In genomic region chr2:126645211-126645618, GRCh38 we compare ENCODE assay signal across 1 cellular context.
TF ChIP-seq lines count a peak whose summit lies in the region.

No MANE protein-coding gene starts in this region.

TF ChIP-seq in K562, 482 proteins besides CTCF, POLR2A, EP300 and RAD21 (continued from another document and continues in another):
- TF ChIP-seq HMBOX1 (IDR thresholded peaks at IDR 0.05), result peak; percentile 80; the same call in 1 of the 2 replicates
- peak in 1 of 2 experiments; percentile 41; a peak in 1 of 4 replicates for TF ChIP-seq SRF (CRISPR knock-in tag; IDR thresholded peaks at IDR 0.05)
- TF ChIP-seq EZH2 (IDR thresholded peaks at IDR 0.05; ENCODE audit: borderline replicate concordance, low read depth, low read length), result no peak
- TF ChIP-seq BRCA1 (IDR thresholded peaks at IDR 0.05), result no peak
- no peak for TF ChIP-seq BRCA1 (CRISPR knock-in tag; IDR thresholded peaks at IDR 0.05)
- no peak for TF ChIP-seq ZNF324 (CRISPR knock-in tag; IDR thresholded peaks at IDR 0.05)
- peak; percentile 56; the same call in 1 of the 2 replicates for TF ChIP-seq PHB2 (IDR thresholded peaks at IDR 0.05; ENCODE audit: low read depth)
- no peak for TF ChIP-seq CHD2 (IDR thresholded peaks at IDR 0.05; ENCODE audit: low read depth, low read length)
- no peak for TF ChIP-seq CBX8 (IDR thresholded peaks at IDR 0.05; ENCODE audit: borderline replicate concordance, extremely low read depth, low read depth, low read length, poor library complexity, severe bottlenecking)
- TF ChIP-seq MLLT1 (IDR thresholded peaks at IDR 0.05), result peak in 1 of 2 experiments; percentile 12; a peak in 1 of 4 replicates
- TF ChIP-seq ZNF639 (CRISPR knock-in tag; conservative IDR thresholded peaks at IDR 0.05 in 1 of 2, IDR thresholded peaks at IDR 0.05 in 1 of 2), result peak in 1 of 2 experiments; percentile 68; a peak in 2 of 4 replicates
- peak; percentile 76; the same call in 1 of the 2 replicates for TF ChIP-seq MTA3 (IDR thresholded peaks at IDR 0.05; ENCODE audit: borderline replicate concordance)
- TF ChIP-seq CXXC5 (CRISPR knock-in tag; IDR thresholded peaks at IDR 0.05), result peak; percentile 54; the same call in 1 of the 2 replicates
- no peak for TF ChIP-seq ZSCAN32 (CRISPR knock-in tag; IDR thresholded peaks at IDR 0.05)
- TF ChIP-seq GATAD2A (IDR thresholded peaks at IDR 0.05), result no peak
- no peak for TF ChIP-seq MYBL2 (IDR thresholded peaks at IDR 0.05; ENCODE audit: low read depth)
- TF ChIP-seq MYBL2 (CRISPR knock-in tag; IDR thresholded peaks at IDR 0.05; ENCODE audit: borderline replicate concordance), result no peak
- TF ChIP-seq GTF2A2 (tag; IDR thresholded peaks at IDR 0.05), result no peak
- peak; percentile 82 for TF ChIP-seq HDAC2 (IDR thresholded peaks at IDR 0.05)
- no peak for TF ChIP-seq PREB (CRISPR knock-in tag; IDR thresholded peaks at IDR 0.05)
- no peak for TF ChIP-seq GABPB1 (CRISPR knock-in tag; IDR thresholded peaks at IDR 0.05)
- no peak for TF ChIP-seq ETS2 (tag; IDR thresholded peaks at IDR 0.05; ENCODE audit: borderline replicate concordance, poor library complexity, severe bottlenecking)
- no peak for TF ChIP-seq PHB (CRISPR knock-in tag; IDR thresholded peaks at IDR 0.05)
- 0 out of 2 replicates have a peak, but pooled peaks have one; percentile 5 for TF ChIP-seq JUN (IDR thresholded peaks at IDR 0.05; ENCODE audit: borderline replicate concordance, low read depth, low read length)
- no peak for TF ChIP-seq JUN (CRISPR knock-in tag; IDR thresholded peaks at IDR 0.05; ENCODE audit: borderline replicate concordance)
- peak; percentile 92 for TF ChIP-seq CTBP1 (IDR thresholded peaks at IDR 0.05; ENCODE audit: borderline replicate concordance)
- TF ChIP-seq MAZ (CRISPR knock-in tag; conservative IDR thresholded peaks at IDR 0.05 in 1 of 2, IDR thresholded peaks at IDR 0.05 in 1 of 2), result peak in 1 of 2 experiments; percentile 60; a peak in 3 of 4 replicates
- no peak for TF ChIP-seq DEAF1 (CRISPR knock-in tag; IDR thresholded peaks at IDR 0.05)
- peak in 1 of 2 experiments; percentile 51; a peak in 2 of 4 replicates for TF ChIP-seq HDAC1 (IDR thresholded peaks at IDR 0.05)
- no peak for TF ChIP-seq SRSF9 (IDR thresholded peaks at IDR 0.05; ENCODE audit: borderline replicate concordance, low read depth, low read length)
- no peak for TF ChIP-seq NONO (IDR thresholded peaks at IDR 0.05; ENCODE audit: low read depth in 2 of 2, low read length in 1 of 2)
- TF ChIP-seq ID3 (CRISPR knock-in tag; IDR thresholded peaks at IDR 0.05), result no peak
- no peak for TF ChIP-seq ID3 (tag; IDR thresholded peaks at IDR 0.05)
- TF ChIP-seq PHF8 (IDR thresholded peaks at IDR 0.05; ENCODE audit: borderline replicate concordance, low read length), result no peak
- TF ChIP-seq ZFP1 (CRISPR knock-in tag; IDR thresholded peaks at IDR 0.05), result no peak
- no peak for TF ChIP-seq SMC3 (conservative IDR thresholded peaks at IDR 0.05; ENCODE audit: insufficient read depth, low read depth, low read length)
- no peak for TF ChIP-seq KLF1 (tag; IDR thresholded peaks at IDR 0.05)
- no peak for TF ChIP-seq GABPB2 (CRISPR knock-in tag; conservative IDR thresholded peaks at IDR 0.05)
- no peak for TF ChIP-seq JUNB (CRISPR knock-in tag; conservative IDR thresholded peaks at IDR 0.05)
- TF ChIP-seq ZEB2 (IDR thresholded peaks at IDR 0.05), result peak; percentile 69
- TF ChIP-seq SPI1 (IDR thresholded peaks at IDR 0.05; ENCODE audit: borderline replicate concordance, low read depth, low read length), result no peak
- no peak for TF ChIP-seq SREBF2 (CRISPR knock-in tag; IDR thresholded peaks at IDR 0.05)
- TF ChIP-seq CREB5 (CRISPR knock-in tag; IDR thresholded peaks at IDR 0.05), result no peak
- no peak for TF ChIP-seq MCM5 (IDR thresholded peaks at IDR 0.05; ENCODE audit: low read depth)
- TF ChIP-seq ZNF668 (CRISPR knock-in tag; IDR thresholded peaks at IDR 0.05), result no peak
- TF ChIP-seq POLR3G (IDR thresholded peaks at IDR 0.05; ENCODE audit: extremely low read depth, insufficient read length, insufficient replicate concordance), result no peak
- no peak for TF ChIP-seq HES1 (IDR thresholded peaks at IDR 0.05; ENCODE audit: low read depth)
- no peak for TF ChIP-seq SMAD3 (CRISPR knock-in tag; conservative IDR thresholded peaks at IDR 0.05)
- no peak for TF ChIP-seq ZNF609 (CRISPR knock-in tag; IDR thresholded peaks at IDR 0.05; ENCODE audit: borderline replicate concordance)
- TF ChIP-seq RHOXF2B (CRISPR knock-in tag; conservative IDR thresholded peaks at IDR 0.05), result no peak
- TF ChIP-seq RCOR1 (IDR thresholded peaks at IDR 0.05; ENCODE audit: borderline replicate concordance in 1 of 2, low read depth in 2 of 2, low read length in 2 of 2), result peak; percentile 35 to 96; a peak in 3 of 4 replicates
- peak; percentile 70 for TF ChIP-seq HDAC3 (IDR thresholded peaks at IDR 0.05; ENCODE audit: borderline replicate concordance, partially characterized antibody)
- no peak for TF ChIP-seq NFIX (CRISPR knock-in tag; IDR thresholded peaks at IDR 0.05; ENCODE audit: low read depth)
- TF ChIP-seq ZNF76 (CRISPR knock-in tag; IDR thresholded peaks at IDR 0.05; ENCODE audit: borderline replicate concordance), result no peak
- TF ChIP-seq HNRNPLL (IDR thresholded peaks at IDR 0.05; ENCODE audit: low read depth, low read length, poor library complexity, severe bottlenecking), result no peak
- TF ChIP-seq ZNF740 (CRISPR knock-in tag; IDR thresholded peaks at IDR 0.05), result no peak
- no peak for TF ChIP-seq ZNF740 (tag; IDR thresholded peaks at IDR 0.05)
